20 cellular contexts compared by ENCODE assay signal in the genomic region with DNA sequence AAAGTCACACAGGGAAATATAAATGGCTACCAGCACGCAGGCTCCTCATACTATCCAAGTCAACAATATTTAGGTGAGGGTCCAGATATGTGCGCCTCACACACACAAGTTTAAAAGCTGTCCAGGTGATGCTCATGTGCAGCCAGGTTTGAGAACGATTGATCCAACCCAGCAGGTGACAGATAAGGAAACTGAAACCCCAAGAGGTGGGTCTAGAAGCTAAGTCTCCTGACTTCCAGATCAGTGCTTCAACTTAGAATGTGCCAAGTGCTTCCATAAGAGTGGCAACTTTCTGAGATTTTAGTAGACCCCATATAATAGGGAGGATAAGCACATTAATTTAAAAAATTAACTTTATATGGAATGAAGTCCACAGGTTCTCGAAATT. TPM values are rescaled to one million over a fixed set of nuclear protein-coding genes. Genes with fewer than 3 reads are reported as not detected.
A peak's percentile ranks its signal among the peaks of the same experiment; 100 is the strongest.
DNase-seq lines count a peak whose midpoint lies in the region; ATAC-seq and TF ChIP-seq lines count a peak whose summit lies in the region.
"Had no signal": no experiment of that assay in that cellular context is flagged by ENCODE, and none has a peak within 500 bp of the region (broad histone marks: within the 10 kb centered on the region; RNA-seq: fewer than 3 reads in every experiment).

No MANE protein-coding gene starts in this region.

- no peak overlapping the region for H3K27ac ChIP-seq in MM.1S (ENCODE audit: low read length)
- H3K27ac ChIP-seq in CD8-positive, alpha-beta memory T cell (ENCODE audit: low read depth, low read length): no peak overlapping the region
- H3K27ac ChIP-seq: 22Rv1, Peyer's patch had no signal

- peaks cover 6% of the 10 kb centered on the region for H3K4me1 ChIP-seq in MM.1S (ENCODE audit: low read length)
- no peaks in the 10 kb centered on the region for H3K4me1 ChIP-seq in CD8-positive, alpha-beta memory T cell (ENCODE audit: insufficient read depth, low read length)

- H4K20me1 ChIP-seq in MM.1S (ENCODE audit: insufficient read depth, low read length): no peaks in the 10 kb centered on the region

- no peaks in the 10 kb centered on the region for H3K9me3 Mint-ChIP-seq in CD8-positive, alpha-beta memory T cell
- H3K9me3 Mint-ChIP-seq: HFFc6 had no signal

- POLR2A ChIA-PET in CD8-positive, alpha-beta memory T cell (lab: Charles Lee): no interaction called here

- no peak for TF ChIP-seq CTCF in MM.1S (IDR thresholded peaks at IDR 0.05; ENCODE audit: low read length)

- H3K4me3 Mint-ChIP-seq in CD8-positive, alpha-beta memory T cell: no peak overlapping the region
- H3K4me3 Mint-ChIP-seq: HFFc6 had no signal

- peak; percentile 50 for DNase-seq in NOMO-1 treated with DMSO at 0.1 percent for 48 hours (lab: John Stamatoyannopoulos, UW; ENCODE audit: unreplicated experiment)
- no peak for DNase-seq in NOMO-1 (lab: John Stamatoyannopoulos, UW; ENCODE audit: unreplicated experiment in 2 of 2)
- DNase-seq in MM.1S: peak; percentile 55
- DNase-seq in left lobe of liver (ENCODE audit: low spot score): no peak
- no peak for DNase-seq in DMS53 (lab: John Stamatoyannopoulos, UW)
- no peak for DNase-seq in CD8-positive, alpha-beta memory T cell
- no peak for DNase-seq in RKO (ENCODE audit: low spot score)
- DNase-seq: COR-L47, DMS 273 treated with DMSO at 0.1 percent for 48 hours, HFFc6, KG1, MV-4-11, NCI-H1694 treated with DMSO at 0.1 percent for 48 hours, NCI-H226, NCI-H524, Peyer's patch, Right ventricle myocardium superior, SW 1271 had no signal

- CTCF ChIA-PET in CD8-positive, alpha-beta memory T cell (lab: Charles Lee): no interaction called here

- no peak overlapping the region for H3K27ac Mint-ChIP-seq in CD8-positive, alpha-beta memory T cell
- H3K27ac Mint-ChIP-seq: HFFc6 had no signal

- ATAC-seq in left lobe of liver (peak; percentile 6), HG03097 (IDR thresholded peaks at IDR 0.05; ENCODE audit: low FRiP score, unreplicated experiment) (no peak)

- no peaks in the 10 kb centered on the region for H3K27me3 ChIP-seq in MM.1S (replicated peaks; ENCODE audit: insufficient read depth, low read length)
- no peaks in the 10 kb centered on the region for H3K27me3 ChIP-seq in CD8-positive, alpha-beta memory T cell (ENCODE audit: insufficient read depth, low read length, poor library complexity, severe bottlenecking)
- H3K27me3 ChIP-seq: Peyer's patch had no signal

- no peak overlapping the region for H3K4me3 ChIP-seq in MM.1S (ENCODE audit: low read length)
- H3K4me3 ChIP-seq in CD8-positive, alpha-beta memory T cell (ENCODE audit: low read length): no peak overlapping the region
- H3K4me3 ChIP-seq: Peyer's patch had no signal

- no peaks in the 10 kb centered on the region for H3K9me2 ChIP-seq in MM.1S (replicated peaks; ENCODE audit: insufficient read depth, low read length)

- H3K9me3 ChIP-seq in MM.1S (replicated peaks; ENCODE audit: insufficient read depth, low read length): no peaks in the 10 kb centered on the region
- H3K9me3 ChIP-seq in CD8-positive, alpha-beta memory T cell (ENCODE audit: low read length): no peaks in the 10 kb centered on the region
- H3K9me3 ChIP-seq: Peyer's patch had no signal

- no peaks in the 10 kb centered on the region for H3K27me3 Mint-ChIP-seq in CD8-positive, alpha-beta memory T cell

- peaks cover 17 to 32% (median 19%) of the 10 kb centered on the region in 3 donors for H3K36me3 Mint-ChIP-seq in CD8-positive, alpha-beta memory T cell

- H2AFZ ChIP-seq in MM.1S (ENCODE audit: low read length): no peak overlapping the region

- no peaks in the 10 kb centered on the region for H3K79me2 ChIP-seq in MM.1S (ENCODE audit: low read length)

- no peaks in the 10 kb centered on the region for H3F3A ChIP-seq in MM.1S (ENCODE audit: insufficient read depth, low read length)

- no peak overlapping the region for H3K9ac ChIP-seq in MM.1S (ENCODE audit: low read length)

- no peaks in the 10 kb centered on the region for H3K4me1 Mint-ChIP-seq in CD8-positive, alpha-beta memory T cell

- H3K4me2 ChIP-seq in MM.1S (ENCODE audit: low read depth, low read length): 0 out of 2 replicates have a peak overlapping the region, but pooled peaks have one; percentile 0

- no peaks in the 10 kb centered on the region for H3K36me3 ChIP-seq in MM.1S (replicated peaks; ENCODE audit: insufficient read depth, low read length)
- peaks cover 23% of the 10 kb centered on the region for H3K36me3 ChIP-seq in CD8-positive, alpha-beta memory T cell (ENCODE audit: insufficient read depth, low read length)

RNA-seq across cellular contexts. Expression of a gene that starts 54.4 kb away (rescaled TPM):
- 1.2 TPM for total RNA-seq in left lobe of liver
- 1 to 10 TPM; 4.4 to 4.8 TPM for total RNA-seq in CD8-positive, alpha-beta memory T cell
- polyA plus RNA-seq in CD8-positive, alpha-beta memory T cell: 2.5 TPM

Comparison
In these comparisons a context has a peak if more than half of its experiments do, and no peak if none do; other contexts are left out.
1. DNase-seq: peak in NOMO-1 treated with DMSO at 0.1 percent for 48 hours (single experiment) and MM.1S (single experiment); none in NOMO-1 (0 of 2), left lobe of liver (single experiment), DMS53 (single experiment), CD8-positive, alpha-beta memory T cell (0 of 5) and RKO (single experiment).